ENCODE assay signal across 19 cellular contexts in genomic region chr17:60352071-60352470, GRCh38. TPM values are rescaled to one million over a fixed set of nuclear protein-coding genes. Genes with fewer than 3 reads are reported as not detected.
A peak's percentile ranks its signal among the peaks of the same experiment; 100 is the strongest.
DNase-seq lines count a peak whose midpoint lies in the region; ATAC-seq, FAIRE-seq and TF ChIP-seq lines count a peak whose summit lies in the region.
"Had no signal": no experiment of that assay in that cellular context is flagged by ENCODE, and none has a peak within 500 bp of the region (broad histone marks: within the 10 kb centered on the region; RNA-seq: fewer than 3 reads in every experiment).

No MANE protein-coding gene starts in this region.

- H3K4me2 ChIP-seq in GM23338 (no peak overlapping the region), Karpas-422 (ENCODE audit: low read depth, low read length, poor library complexity, severe bottlenecking) (peak overlapping the region; percentile 74), K562 (ENCODE audit: insufficient read depth, low read length) (peak overlapping the region; percentile 42; the same call in 1 of the 2 replicates)

- H3K4me3 Mint-ChIP-seq in GM23338 (no peak overlapping the region), memory B cell (no peak overlapping the region)
- H3K4me3 Mint-ChIP-seq: CD4-positive, alpha-beta memory T cell had no signal

- H3K9me3 ChIP-seq in Karpas-422 (ENCODE audit: low read length) (no peaks in the 10 kb centered on the region), K562 (replicated peaks; ENCODE audit: control insufficient read depth, insufficient read depth, low read depth, low read length) (no peaks in the 10 kb centered on the region)

- no peaks in the 10 kb centered on the region for H3K9me1 ChIP-seq in K562 (ENCODE audit: control insufficient read depth, insufficient read depth, low read length)

- intact Hi-C loops in K562 (cut with micrococcal nuclease) = no loop called here

- H3K4me1 Mint-ChIP-seq in GM23338 (peaks cover 23% of the 10 kb centered on the region), memory B cell (peaks cover 20% of the 10 kb centered on the region)

- H3K4me3 ChIP-seq in GM23338 = no peak overlapping the region
- no peak overlapping the region for H3K4me3 ChIP-seq in Karpas-422 (ENCODE audit: low read length)
- H3K4me3 ChIP-seq in K562 = no peak overlapping the region
- H3K4me3 ChIP-seq in H7 (ENCODE audit: insufficient read depth, low read depth, low read length) = no peak overlapping the region

- H4K20me1 ChIP-seq in GM23338 (replicated peaks; ENCODE audit: insufficient read depth) (peaks cover 65% of the 10 kb centered on the region), Karpas-422 (ENCODE audit: insufficient read depth, low read depth, low read length) (no peaks in the 10 kb centered on the region), K562 (replicated peaks; ENCODE audit: control insufficient read depth, insufficient read depth, low read length) (0 out of 2 replicates have a peak, but pooled peaks cover 3% of the 10 kb centered on the region)

- POLR2A ChIA-PET in K562 (lab: Yijun Ruan, JAX) = interaction anchor here (0.7 to 1.5 kb wide), 4 partner anchors 10 to 22 kb away, joined by 3 to 4 read pairs (median 4); no protein-coding TSS in a partner anchor

- H3K36me3 Mint-ChIP-seq in GM23338 (ENCODE audit: low read depth) (peaks cover 7% of the 10 kb centered on the region; the same call in 1 of the 3 replicates), memory B cell (peaks cover 6% of the 10 kb centered on the region)

- peaks cover 99% of the 10 kb centered on the region for H3K79me2 ChIP-seq in GM23338 (replicated peaks; ENCODE audit: insufficient read depth)
- peaks cover 92% of the 10 kb centered on the region for H3K79me2 ChIP-seq in Karpas-422 (ENCODE audit: low read length)
- H3K79me2 ChIP-seq in K562 (ENCODE audit: control insufficient read depth, insufficient read depth, low read length) = peaks cover 93% of the 10 kb centered on the region

- H3K36me3 ChIP-seq in GM23338 (ENCODE audit: insufficient read depth) (no peaks in the 10 kb centered on the region), Karpas-422 (ENCODE audit: insufficient read depth, low read length) (no peaks in the 10 kb centered on the region), K562 (ENCODE audit: control insufficient read depth, insufficient read depth, low read length) (no peaks in the 10 kb centered on the region; the same call in 1 of the 3 replicates), H7 (replicated peaks; ENCODE audit: control insufficient read depth, insufficient read depth, low read length) (no peaks in the 10 kb centered on the region)

- H3K27ac Mint-ChIP-seq in GM23338 (no peak overlapping the region), memory B cell (peak overlapping the region; percentile 20)
- H3K27ac Mint-ChIP-seq: CD4-positive, alpha-beta memory T cell had no signal

- TF ChIP-seq POLR2A in K562 (conservative IDR thresholded peaks at IDR 0.05) = no peak

- H3F3A ChIP-seq in GM23338 (replicated peaks; ENCODE audit: low read depth) = no peaks in the 10 kb centered on the region

- H3K4me1 ChIP-seq in GM23338 (ENCODE audit: insufficient read depth) (peaks cover 19% of the 10 kb centered on the region), Karpas-422 (ENCODE audit: low read length) (peaks cover 60% of the 10 kb centered on the region), K562 (replicated peaks in 1 of 2; ENCODE audit: control insufficient read depth in 2 of 2, insufficient read depth in 2 of 2, low read length in 2 of 2) (peaks cover 26 to 28% of the 10 kb centered on the region in 2 experiments; a peak in 4 of 5 replicates)

- peak overlapping the region; percentile 15; the same call in 1 of the 2 replicates for H3K27ac ChIP-seq in GM23338 (ENCODE audit: low read depth)
- peak overlapping the region; percentile 87 for H3K27ac ChIP-seq in Karpas-422 (ENCODE audit: low read length)
- H3K27ac ChIP-seq in K562 (ENCODE audit: extremely low read depth, low read depth, low read length) = peak overlapping the region; percentile 60; the same call in 2 of the 3 replicates

- CTCF ChIA-PET in K562 (lab: Yijun Ruan, JAX; ENCODE audit: low intra/inter-chr PET ratio) = no interaction called here

- peaks cover 5% of the 10 kb centered on the region for H3K27me3 Mint-ChIP-seq in GM23338 (ENCODE audit: insufficient read depth, low read depth, poor library complexity)
- no peaks in the 10 kb centered on the region for H3K27me3 Mint-ChIP-seq in memory B cell
- H3K27me3 Mint-ChIP-seq: CD4-positive, alpha-beta memory T cell had no signal

- H3K27me3 ChIP-seq in GM23338 (ENCODE audit: insufficient read depth) (no peaks in the 10 kb centered on the region), Karpas-422 (ENCODE audit: low read length) (no peaks in the 10 kb centered on the region), K562 (ENCODE audit: control insufficient read depth in 2 of 2, insufficient read depth in 2 of 2, low read length in 2 of 2) (no peaks in the 10 kb centered on the region), H7 (ENCODE audit: control insufficient read depth, insufficient read depth, low read length) (no peaks in the 10 kb centered on the region)

- TF ChIP-seq CTCF in GM23338 (conservative IDR thresholded peaks at IDR 0.05; ENCODE audit: low read depth in 2 of 2) (no peak), K562 (IDR thresholded peaks at IDR 0.05 in 2 of 3, conservative IDR thresholded peaks at IDR 0.05 in 1 of 3; ENCODE audit: insufficient read depth in 2 of 3, low read depth in 1 of 3, low read length in 3 of 3) (no peak)

- no peak for ATAC-seq in GM23338
- ATAC-seq in K562 = peak; percentile 34
- no peak for ATAC-seq in memory B cell (ENCODE audit: low read depth)

- no peak for FAIRE-seq in K562 (lab: Jason Lieb, UNC)
- FAIRE-seq: GM12891, GM18507, H54 had no signal

- H3K9me3 Mint-ChIP-seq in GM23338 = no peaks in the 10 kb centered on the region
- H3K9me3 Mint-ChIP-seq in memory B cell = no peaks in the 10 kb centered on the region
- H3K9me3 Mint-ChIP-seq: CD4-positive, alpha-beta memory T cell had no signal

- no TSS peak for BruUV-seq in K562 (replicated peaks; lab: Mats Ljungman, UMichigan)

- in situ Hi-C loops in K562 (cut with MboI) = no loop called here

- 20% methylated on average over 3 of the region's 3 CpGs for WGBS in K562 (ENCODE audit: insufficient coverage, low coverage, missing lambda C conversion rate)

- TF ChIP-seq RAD21 in K562 (CRISPR knock-in tag; conservative IDR thresholded peaks at IDR 0.05 in 1 of 2, IDR thresholded peaks at IDR 0.05 in 1 of 2) = no peak

- H3K9me2 ChIP-seq in GM23338 (ENCODE audit: insufficient read depth) (no peaks in the 10 kb centered on the region), Karpas-422 (replicated peaks; ENCODE audit: insufficient read depth, low read length) (no peaks in the 10 kb centered on the region)

- no peak overlapping the region for H2AFZ ChIP-seq in GM23338
- no peak overlapping the region for H2AFZ ChIP-seq in Karpas-422 (ENCODE audit: low read length)
- no peak overlapping the region for H2AFZ ChIP-seq in K562 (ENCODE audit: low read depth, low read length)

- DNase-seq in GM23338 (ENCODE audit: low spot score) (no peak), Karpas-422 (no peak), K562 (ENCODE audit: extremely low read depth in 1 of 4, low spot score in 3 of 4) (peak in 2 of 4 experiments; percentile 49 to 52), memory B cell (ENCODE audit: low spot score in 2 of 2) (no peak), H7 (no peak), amniotic stem cell (lab: John Stamatoyannopoulos, UW) (no peak)
- no peak for DNase-seq in activated CD8-positive, alpha-beta memory T cell treated with anti-CD3 and anti-CD28 coated beads, Interleukin-2, amount 50 U/mL, for 4 hours
- DNase-seq: C1 segment of cervical spinal cord; Calu3; CD4-positive, alpha-beta memory T cell; COR-L47; DMS53; DMS79 treated with DMSO at 0.1 percent for 48 hours; GF-D8; GOT3; HCEC 1CT had no signal

- H3K9ac ChIP-seq in Karpas-422 (ENCODE audit: low read length) (no peak overlapping the region), K562 (ENCODE audit: insufficient read depth in 1 of 2, low read depth in 2 of 2, low read length in 2 of 2) (no peak overlapping the region)

- no peak for TF ChIP-seq EP300 in K562 (IDR thresholded peaks at IDR 0.05; ENCODE audit: low read length)

TF ChIP-seq in GM23338, 12 proteins besides CTCF, POLR2A, EP300 and RAD21 (continues in another document):
- TF ChIP-seq EZH2phosphoT487 (IDR thresholded peaks at IDR 0.05; ENCODE audit: unreplicated experiment) = no peak
- no peak for TF ChIP-seq POLR2AphosphoS5 (IDR thresholded peaks at IDR 0.05; ENCODE audit: low read depth)

TF ChIP-seq in K562, 482 proteins besides CTCF, POLR2A, EP300 and RAD21 (continues in another document):
- TF ChIP-seq RNF2 (IDR thresholded peaks at IDR 0.05) (no peak), RBM17 (IDR thresholded peaks at IDR 0.05; ENCODE audit: borderline replicate concordance, low read depth, low read length) (no peak), ZEB2 (IDR thresholded peaks at IDR 0.05) (0 out of 2 replicates have a peak, but pooled peaks have one; percentile 33), ZBED1 (IDR thresholded peaks at IDR 0.05) (no peak), TEAD4 (IDR thresholded peaks at IDR 0.05; ENCODE audit: low read length) (peak; percentile 75), TEAD4 (CRISPR knock-in tag; IDR thresholded peaks at IDR 0.05; ENCODE audit: borderline replicate concordance) (no peak)

RNA-seq across cellular contexts. Expression of gene USP32, which starts 39.9 kb away (rescaled TPM):
- 124 and 129 TPM in 2 replicates for total RNA-seq in GM23338 (2014; rRNA removed; shearing (Covaris generic))
- polyA plus RNA-seq in GM23338 (2016; fragmentation: Nextera tagmentation; extraction: Ambion mirVana) (43.6 and 44.3 TPM in 2 replicates), K562 (2011; rRNA removed) (48.8 and 69.3 TPM in 2 replicates), K562 (2014; fragmentation: Illumina TruSeq; extraction: Trizol) (41.1 and 47.1 TPM in 2 replicates), K562 (2014; fragmentation: Nextera tagmentation; extraction: Ambion mirVana) (10 to 100 TPM; 18.0 to 19.7 TPM), K562 (2014; rRNA removed) (31.6 and 35.6 TPM in 2 replicates)
- total RNA-seq in Karpas-422 (2014; rRNA removed; shearing (Covaris generic); ENCODE audit: low replicate concordance) = 48.1 and 81.0 TPM in 2 replicates
- total RNA-seq in K562 (2011; cell fraction: chromatin; rRNA removed; ENCODE audit: low replicate concordance) = 97.3 and 280 TPM in 2 replicates
- total RNA-seq in K562 (2011; cell fraction: nucleolus; rRNA removed) = 42.9 and 54.7 TPM in 2 replicates
- total RNA-seq in K562 (2011; cell fraction: nucleoplasm; rRNA removed) = 86.6 and 92.1 TPM in 2 replicates
- total RNA-seq in K562 (2014; rRNA removed) (33.6 and 36.0 TPM in 2 replicates), K562 (2014; rRNA removed; fragmentation: Illumina TruSeq; extraction: Trizol) (52.3 and 58.6 TPM in 2 replicates), K562 (2015; rRNA removed; fragmentation: Illumina TruSeq; extraction: Trizol) (56.3 and 60.6 TPM in 2 replicates), K562 (2021) (52.4 and 57.1 TPM in 2 replicates)
- polyA plus RNA-seq in K562 (2011; cell fraction: cytosol; rRNA removed) = 20.4 and 25.9 TPM in 2 replicates
- 43.0 and 49.3 TPM in 2 replicates for polyA plus RNA-seq in K562 (2011; cell fraction: nucleus; rRNA removed)
- 32.0 and 43.0 TPM in 2 replicates for polyA plus RNA-seq in K562 (2012)
- 98.5 and 105 TPM in 2 replicates for polyA minus RNA-seq in K562 (2011; rRNA and poly(A)+ RNA removed)
- polyA minus RNA-seq in K562 (2011; cell fraction: cytosol; rRNA and poly(A)+ RNA removed) = 41.5 and 42.5 TPM in 2 replicates
- polyA minus RNA-seq in K562 (2011; cell fraction: nucleus; rRNA and poly(A)+ RNA removed) = 26.4 and 48.5 TPM in 2 replicates
- total RNA-seq in H7 (2014; rRNA removed; shearing (Covaris generic)) = 60.2 and 91.5 TPM in 2 replicates

Comparison
In these comparisons a context has a peak if more than half of its experiments do, and no peak if none do; other contexts are left out.
1. H3K27ac ChIP-seq: peak in every context shown above with its lines; median percentile 87 in Karpas-422; 60 in K562; 15 in GM23338.